ENCODE assay signal across 16 cellular contexts in the genomic region with DNA sequence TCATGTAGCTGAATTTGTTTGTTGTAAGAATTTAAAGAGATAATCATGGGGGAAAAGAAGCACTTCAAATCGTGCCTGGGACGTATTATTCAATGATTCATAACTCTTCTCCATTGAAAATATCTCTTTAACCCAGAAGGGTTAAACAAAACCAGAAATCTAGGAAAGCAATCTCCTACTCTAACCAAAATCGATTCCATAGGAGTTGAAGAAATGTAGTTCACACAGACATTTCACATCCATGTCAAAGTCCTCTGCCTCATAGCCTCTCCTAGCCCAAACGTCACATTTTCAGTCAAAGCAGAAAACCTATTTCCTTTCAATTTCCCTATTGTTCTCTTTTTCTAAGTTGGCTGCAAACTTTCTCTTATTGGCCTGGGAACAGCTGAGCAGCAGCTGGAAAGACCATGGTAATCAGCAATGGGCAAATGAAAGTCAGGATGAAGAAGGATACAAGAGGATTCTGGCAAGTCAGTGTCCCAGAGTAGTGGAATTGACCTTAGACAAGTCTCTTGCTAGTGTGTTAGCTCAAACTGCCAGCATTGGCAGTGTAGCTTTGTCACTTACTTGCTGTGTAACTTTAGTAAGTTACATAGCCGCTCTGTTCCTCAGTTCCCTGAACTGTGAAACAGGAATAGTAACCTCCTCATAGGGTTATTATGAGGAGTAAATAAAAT. TPM values are rescaled to one million over a fixed set of nuclear protein-coding genes. Genes with fewer than 3 reads are reported as not detected.
DNase-seq lines count a peak whose midpoint lies in the region; TF ChIP-seq lines count a peak whose summit lies in the region.
"Had no signal": no experiment of that assay in that cellular context is flagged by ENCODE, and none has a peak within 500 bp of the region (broad histone marks: within the 10 kb centered on the region; RNA-seq: fewer than 3 reads in every experiment).

No MANE protein-coding gene starts in this region.

- H3K27me3 ChIP-seq in breast epithelium (no peaks in the 10 kb centered on the region), right atrium auricular region (no peaks in the 10 kb centered on the region), rectal smooth muscle tissue (ENCODE audit: control insufficient read depth, insufficient read depth, low read length) (no peaks in the 10 kb centered on the region)

- H3K27ac ChIP-seq in breast epithelium = peak overlapping the region in 1 of 2 donors; percentile 56
- peak overlapping the region; percentile 44 to 62 for H3K27ac ChIP-seq in right atrium auricular region
- peak overlapping the region; percentile 70 for H3K27ac ChIP-seq in rectal smooth muscle tissue (ENCODE audit: low read depth, low read length)

- TF ChIP-seq CTCF in breast epithelium (IDR thresholded peaks at IDR 0.05) (no peak), MCF 10A (IDR thresholded peaks at IDR 0.05; ENCODE audit: unreplicated experiment) (no peak), right atrium auricular region (IDR thresholded peaks at IDR 0.05) (no peak)

- H3K27ac Mint-ChIP-seq in MCF 10A (ENCODE audit: low read depth, unreplicated experiment) (no peak overlapping the region), immature natural killer cell (no peak overlapping the region)
- H3K27ac Mint-ChIP-seq: activated CD4-positive, alpha-beta T cell treated with anti-CD3 and anti-CD28 coated beads for 36 hours; activated T-helper 1 cell treated with anti-CD3 and anti-CD28 coated beads, Interleukin-12 subunit alpha, Interleukin-12 subunit beta, Interleukin-2, Interleukin-4 antibody, amounts not matched to agents 30 ng/mL and 10 ng/mL and 1 ng/mL, durations not matched to agents 14 hours and 24 hours and 36 hours had no signal

- POLR2A ChIA-PET in MCF 10A (lab: Yijun Ruan, JAX) = no interaction called here

- no peaks in the 10 kb centered on the region for H3K36me3 Mint-ChIP-seq in MCF 10A (ENCODE audit: insufficient read depth, unreplicated experiment)
- no peaks in the 10 kb centered on the region for H3K36me3 Mint-ChIP-seq in immature natural killer cell

- intact Hi-C loops in breast epithelium (cut with DNase I; ENCODE audit: low total_unique reads) (no loop called here), MCF 10A (cut with micrococcal nuclease) (loop anchor here (10.0 kb wide), 1 partner anchor 46 kb away; no protein-coding TSS in a partner anchor)

- no peaks in the 10 kb centered on the region for H3K4me1 ChIP-seq in breast epithelium
- no peaks in the 10 kb centered on the region for H3K4me1 ChIP-seq in right atrium auricular region
- H3K4me1 ChIP-seq in rectal smooth muscle tissue (ENCODE audit: control insufficient read depth, insufficient read depth, low read length) = peaks cover 44% of the 10 kb centered on the region

- H3K9me3 Mint-ChIP-seq in MCF 10A (ENCODE audit: unreplicated experiment) (no peaks in the 10 kb centered on the region), immature natural killer cell (no peaks in the 10 kb centered on the region)
- H3K9me3 Mint-ChIP-seq: activated T-helper 1 cell treated with anti-CD3 and anti-CD28 coated beads, Interleukin-12 subunit alpha, Interleukin-12 subunit beta, Interleukin-2, Interleukin-4 antibody, amounts not matched to agents 30 ng/mL and 10 ng/mL and 1 ng/mL, durations not matched to agents 14 hours and 24 hours and 36 hours; endodermal cell had no signal

- H3K27me3 Mint-ChIP-seq in MCF 10A (ENCODE audit: insufficient read depth, unreplicated experiment) = peaks cover 74% of the 10 kb centered on the region
- H3K27me3 Mint-ChIP-seq in immature natural killer cell (ENCODE audit: low read depth in 3 of 3) = peaks cover 4 to 9% (median 8%) of the 10 kb centered on the region in 3 donors

- H3K4me3 ChIP-seq in breast epithelium = peak overlapping the region; percentile 3 to 37 (median 27)
- no peak overlapping the region for H3K4me3 ChIP-seq in right atrium auricular region
- H3K4me3 ChIP-seq in rectal smooth muscle tissue (ENCODE audit: low read length) = peak overlapping the region; percentile 49

- CTCF ChIA-PET in MCF 10A (lab: Yijun Ruan, JAX) = interaction anchor here (0.6 to 0.7 kb wide), 2 partner anchors 73 to 903 kb away, joined by 3 to 5 read pairs; no protein-coding TSS in a partner anchor

- H3K36me3 ChIP-seq in breast epithelium (no peaks in the 10 kb centered on the region), right atrium auricular region (no peaks in the 10 kb centered on the region), rectal smooth muscle tissue (ENCODE audit: control insufficient read depth, insufficient read depth, low read length) (no peaks in the 10 kb centered on the region)

- no peak overlapping the region for H3K9ac ChIP-seq in rectal smooth muscle tissue (ENCODE audit: low read length)

- BruUV-seq in MCF 10A (replicated peaks; lab: Mats Ljungman, UMichigan) = no TSS peak

- DNase-seq in breast epithelium (ENCODE audit: low spot score in 2 of 2) (no peak), MCF 10A (ENCODE audit: unreplicated experiment) (no peak), right atrium auricular region (ENCODE audit: low spot score) (no peak), immature natural killer cell (no peak), SHP77 treated with DMSO at 0.1 percent for 48 hours (lab: John Stamatoyannopoulos, UW) (no peak), NCI-H1105 treated with DMSO at 0.1 percent for 48 hours (lab: John Stamatoyannopoulos, UW) (no peak), mucosa of gallbladder (ENCODE audit: low spot score) (no peak)
- DNase-seq: activated CD4-positive, alpha-beta T cell treated with anti-CD3 and anti-CD28 coated beads for 36 hours; Kasumi-1; mesenchymal stem cell; NCI-H2081 treated with DMSO at 0.1 percent for 48 hours; SW 1271 had no signal

- H3K9me3 ChIP-seq in breast epithelium (no peaks in the 10 kb centered on the region), right atrium auricular region (no peaks in the 10 kb centered on the region)

- no peak for TF ChIP-seq POLR2A in breast epithelium (IDR thresholded peaks at IDR 0.05)

- no peaks in the 10 kb centered on the region for H3K4me1 Mint-ChIP-seq in MCF 10A (ENCODE audit: insufficient read depth, unreplicated experiment)
- peaks cover 1 to 8% of the 10 kb centered on the region in 2 donors for H3K4me1 Mint-ChIP-seq in immature natural killer cell

- H3K4me3 Mint-ChIP-seq in MCF 10A (ENCODE audit: unreplicated experiment) (no peak overlapping the region), immature natural killer cell (no peak overlapping the region)
- H3K4me3 Mint-ChIP-seq: activated CD4-positive, alpha-beta T cell treated with anti-CD3 and anti-CD28 coated beads for 36 hours; activated T-helper 1 cell treated with anti-CD3 and anti-CD28 coated beads, Interleukin-12 subunit alpha, Interleukin-12 subunit beta, Interleukin-2, Interleukin-4 antibody, amounts not matched to agents 30 ng/mL and 10 ng/mL and 1 ng/mL, durations not matched to agents 14 hours and 24 hours and 36 hours; endodermal cell had no signal

RNA-seq across cellular contexts. Expression of a gene that starts 3.8 kb away (rescaled TPM):
- total RNA-seq in breast epithelium (100 to 1,000 TPM in 1 of 3 donors, 10 to 100 TPM in 2; 67.2 to 233 (median 80.1) TPM), MCF 10A (2022) (not detected in 2 replicates), right atrium auricular region (10 to 100 TPM; 24.0 to 32.2 TPM), mucosa of gallbladder (452 TPM)
- polyA plus RNA-seq in immature natural killer cell = under 1 TPM in 1 of 3 donors, not detected in 2; 0.09 TPM
- total RNA-seq: A172; activated CD4-positive, alpha-beta T cell treated with anti-CD3 and anti-CD28 coated beads for 36 hours; activated T-helper 1 cell treated with anti-CD3 and anti-CD28 coated beads, Interleukin-12 subunit alpha, Interleukin-12 subunit beta, Interleukin-2, Interleukin-4 antibody, amounts not matched to agents 30 ng/mL and 10 ng/mL and 1 ng/mL, durations not matched to agents 14 hours and 24 hours and 36 hours had no signal

Comparison
In these comparisons a context has a peak if more than half of its experiments do, and no peak if none do; other contexts are left out.
1. RNA of a gene that starts 3.8 kb away (total RNA-seq): 452 TPM in mucosa of gallbladder (single experiment), 67.2 to 233 TPM in breast epithelium and 24.0 to 32.2 TPM in right atrium auricular region; not detected in MCF 10A; every median in the first group is over 10 times any median in the second.
2. H3K4me3 ChIP-seq: peak in breast epithelium (3 of 3) and rectal smooth muscle tissue (single experiment); none in right atrium auricular region (0 of 2).